In genomic region chr10:103192451-103193106, GRCh38 we compare ENCODE assay signal across 8 cellular contexts.
DNase-seq lines count a peak whose midpoint lies in the region; ATAC-seq lines count a peak whose summit lies in the region.

No MANE protein-coding gene starts in this region.

- ATAC-seq in HG02885 (IDR thresholded peaks at IDR 0.05; ENCODE audit: poor library complexity, unreplicated experiment): peak; percentile 56

- DNase-seq in NCI-H2171 treated with DMSO at 0.1 percent for 48 hours (lab: John Stamatoyannopoulos, UW): peak; percentile 45
- no peak for DNase-seq in NCI-H2171 (lab: John Stamatoyannopoulos, UW)
- DNase-seq in NCI-H345 (lab: John Stamatoyannopoulos, UW): peak; percentile 41
- peak; percentile 69 for DNase-seq in activated CD4-positive, CD25-positive, alpha-beta regulatory T cell treated with anti-CD3 and anti-CD28 coated beads, Interleukin-2, amount 50 U/mL, for 72 hours
- peak; percentile 23 to 45 (median 27) for DNase-seq in stimulated activated CD4-positive, alpha-beta T cell treated with anti-CD3 and anti-CD28 coated beads, Interleukin-1b, Interleukin-23, amount 100 ng/mL, for 24 hours (ENCODE audit: low read depth in 4 of 4, low spot score in 1 of 4)

- H3K27ac ChIP-seq in cingulate gyrus (ENCODE audit: low read depth, low read length): peak overlapping the region; percentile 91
- peak overlapping the region; percentile 94 for H3K27ac ChIP-seq in layer of hippocampus (ENCODE audit: low read depth, low read length)

- H3K27me3 ChIP-seq in layer of hippocampus (ENCODE audit: control insufficient read depth, insufficient read depth, low read length): no peaks in the 10 kb centered on the region
